In the genomic region with DNA sequence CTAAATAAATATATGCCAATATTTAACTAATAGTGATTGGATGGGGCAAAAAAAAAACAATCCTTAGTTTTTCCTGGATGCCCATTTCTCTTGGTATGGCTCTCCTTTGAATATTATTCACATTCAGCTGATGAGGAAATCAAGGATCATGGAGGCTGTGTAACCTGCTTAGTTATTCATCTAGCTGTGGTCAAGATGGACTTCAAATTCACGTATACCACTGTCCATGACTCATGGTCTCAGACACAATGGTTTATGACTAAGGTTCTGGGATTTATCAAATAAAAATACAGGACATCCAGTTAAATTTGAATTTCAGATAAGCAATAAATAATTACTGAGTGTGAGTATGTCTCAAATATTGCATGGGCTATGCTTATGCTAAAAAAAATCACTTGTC, we compare ENCODE assay signal across 18 cellular contexts.
DNase-seq lines count a peak whose midpoint lies in the region; ATAC-seq and TF ChIP-seq lines count a peak whose summit lies in the region.
"Had no signal": no experiment of that assay in that cellular context is flagged by ENCODE, and none has a peak within 500 bp of the region (broad histone marks: within the 10 kb centered on the region; RNA-seq: fewer than 3 reads in every experiment).

No MANE protein-coding gene starts in this region.

- CTCF ChIA-PET in A673 (lab: Charles Lee) = no interaction called here

- ATAC-seq in HG02759 (IDR thresholded peaks at IDR 0.05; ENCODE audit: unreplicated experiment) = no peak
- ATAC-seq: activated CD4-positive, alpha-beta T cell treated with anti-CD3 and anti-CD28 coated beads for 36 hours; stimulated activated effector memory CD8-positive, alpha-beta T cell treated with anti-CD3 and anti-CD28 coated beads, Interleukin-12 subunit alpha, Interleukin-12 subunit beta, amount 100 ng/mL, for 72 hours had no signal

- H3K4me1 Mint-ChIP-seq in immature natural killer cell = no peaks in the 10 kb centered on the region
- H3K4me1 Mint-ChIP-seq: activated CD4-positive, alpha-beta T cell treated with anti-CD3 and anti-CD28 coated beads for 36 hours; activated naive CD8-positive, alpha-beta T cell treated with anti-CD3 and anti-CD28 coated beads, Interleukin-2, amount 10 ng/mL, durations not matched to agents 7 days and 5 days; stimulated activated effector memory CD8-positive, alpha-beta T cell treated with anti-CD3 and anti-CD28 coated beads, Interleukin-12 subunit alpha, Interleukin-12 subunit beta, amount 100 ng/mL, for 72 hours had no signal

- BruUV-seq in A673 (replicated peaks; lab: Mats Ljungman, UMichigan) = no TSS peak

- no peaks in the 10 kb centered on the region for H3K9me3 Mint-ChIP-seq in immature natural killer cell
- H3K9me3 Mint-ChIP-seq: activated naive CD8-positive, alpha-beta T cell treated with anti-CD3 and anti-CD28 coated beads, Interleukin-2, amount 10 ng/mL, durations not matched to agents 7 days and 5 days; stimulated activated effector memory CD8-positive, alpha-beta T cell treated with anti-CD3 and anti-CD28 coated beads, Interleukin-12 subunit alpha, Interleukin-12 subunit beta, amount 100 ng/mL, for 72 hours had no signal

- H3K36me3 ChIP-seq in ascending aorta (no peaks in the 10 kb centered on the region), A673 (ENCODE audit: insufficient read depth, low read length, poor library complexity, severe bottlenecking) (no peaks in the 10 kb centered on the region)

- H3K36me3 Mint-ChIP-seq in immature natural killer cell = no peaks in the 10 kb centered on the region
- H3K36me3 Mint-ChIP-seq: activated naive CD8-positive, alpha-beta T cell treated with anti-CD3 and anti-CD28 coated beads, Interleukin-2, amount 10 ng/mL, durations not matched to agents 7 days and 5 days; stimulated activated effector memory CD8-positive, alpha-beta T cell treated with anti-CD3 and anti-CD28 coated beads, Interleukin-12 subunit alpha, Interleukin-12 subunit beta, amount 100 ng/mL, for 72 hours had no signal

- POLR2A ChIA-PET in A673 (lab: Charles Lee; ENCODE audit: low non-redundant PET) = no interaction called here

- H3K27ac ChIP-seq in ascending aorta = peak overlapping the region; percentile 21 to 78
- H3K27ac ChIP-seq in A673 (ENCODE audit: low read depth, low read length, poor library complexity, severe bottlenecking) = no peak overlapping the region

- intact Hi-C loops in ascending aorta (cut with DNase I) = no loop called here
- intact Hi-C loops in A673 (cut with micrococcal nuclease; ENCODE audit: unreplicated experiment) = no loop called here

- no peaks in the 10 kb centered on the region for H3K27me3 ChIP-seq in ascending aorta
- H3K27me3 ChIP-seq in A673 (replicated peaks; ENCODE audit: insufficient read depth, low read depth, low read length, poor library complexity) = peaks cover 39% of the 10 kb centered on the region

- peaks cover 0 to 53% of the 10 kb centered on the region in 2 donors for H3K4me1 ChIP-seq in ascending aorta
- no peaks in the 10 kb centered on the region for H3K4me1 ChIP-seq in A673 (ENCODE audit: insufficient read depth, low read length, poor library complexity, severe bottlenecking)

- peak; percentile 92 for DNase-seq in HCEC 1CT
- no peak for DNase-seq in ascending aorta (ENCODE audit: low spot score in 2 of 2)
- DNase-seq in fibroblast of pulmonary artery (ENCODE audit: low read depth) = peak; percentile 87
- DNase-seq in stromal cell of bone marrow (ENCODE audit: low read depth) = peak; percentile 63
- no peak for DNase-seq in A673 (ENCODE audit: low spot score)
- DNase-seq in immature natural killer cell = no peak
- no peak for DNase-seq in retina
- DNase-seq: activated CD4-positive, alpha-beta T cell treated with anti-CD3 and anti-CD28 coated beads for 36 hours; activated naive CD8-positive, alpha-beta T cell treated with anti-CD3 and anti-CD28 coated beads, Interleukin-2, amount 10 ng/mL, durations not matched to agents 7 days and 5 days; activated T-cell treated with anti-CD3 and anti-CD28 coated beads, Interleukin-2, amount 50 U/mL, for 1 hour; cortex of kidney; kidney; NCI-H2029 treated with DMSO at 0.1 percent for 48 hours; NCI-H82; Right ventricle myocardium superior; stimulated activated CD4-positive, alpha-beta T cell treated with anti-CD3 and anti-CD28 coated beads, Interleukin-4, amount 100 ng/mL, for 4 hours had no signal

- H3K9me3 ChIP-seq in ascending aorta (no peaks in the 10 kb centered on the region), A673 (ENCODE audit: low read depth, low read length, poor library complexity, severe bottlenecking) (no peaks in the 10 kb centered on the region)

- no peak for TF ChIP-seq CTCF in ascending aorta (IDR thresholded peaks at IDR 0.05)
- no peak for TF ChIP-seq CTCF in fibroblast of pulmonary artery (IDR thresholded peaks at IDR 0.05; ENCODE audit: low read length, missing control alignments)
- no peak for TF ChIP-seq CTCF in A673 (conservative IDR thresholded peaks at IDR 0.05; ENCODE audit: low read depth, low read length)

- H3K4me3 ChIP-seq in ascending aorta (no peak overlapping the region), fibroblast of pulmonary artery (replicated peaks; ENCODE audit: low read depth, low read length) (no peak overlapping the region), A673 (ENCODE audit: low read depth, low read length, poor library complexity, severe bottlenecking) (no peak overlapping the region)

- H3K4me3 Mint-ChIP-seq in immature natural killer cell = no peak overlapping the region
- H3K4me3 Mint-ChIP-seq: activated CD4-positive, alpha-beta T cell treated with anti-CD3 and anti-CD28 coated beads for 36 hours; activated naive CD8-positive, alpha-beta T cell treated with anti-CD3 and anti-CD28 coated beads, Interleukin-2, amount 10 ng/mL, durations not matched to agents 7 days and 5 days; stimulated activated effector memory CD8-positive, alpha-beta T cell treated with anti-CD3 and anti-CD28 coated beads, Interleukin-12 subunit alpha, Interleukin-12 subunit beta, amount 100 ng/mL, for 72 hours had no signal

- H3K27me3 Mint-ChIP-seq in immature natural killer cell (ENCODE audit: low read depth in 3 of 3) = peaks cover 2 to 6% (median 3%) of the 10 kb centered on the region in 3 donors

- H3K27ac Mint-ChIP-seq in immature natural killer cell = no peak overlapping the region
- H3K27ac Mint-ChIP-seq: activated CD4-positive, alpha-beta T cell treated with anti-CD3 and anti-CD28 coated beads for 36 hours; activated naive CD8-positive, alpha-beta T cell treated with anti-CD3 and anti-CD28 coated beads, Interleukin-2, amount 10 ng/mL, durations not matched to agents 7 days and 5 days; stimulated activated effector memory CD8-positive, alpha-beta T cell treated with anti-CD3 and anti-CD28 coated beads, Interleukin-12 subunit alpha, Interleukin-12 subunit beta, amount 100 ng/mL, for 72 hours had no signal

Comparison
In these comparisons a context has a peak if more than half of its experiments do, and no peak if none do; other contexts are left out.
1. DNase-seq: peak in HCEC 1CT (single experiment), fibroblast of pulmonary artery (single experiment) and stromal cell of bone marrow (single experiment); none in ascending aorta (0 of 2), A673 (single experiment), immature natural killer cell (0 of 3) and retina (single experiment).